Comparison of ENCODE assay signal across 8 cellular contexts in genomic region chr9:128203024-128203841, GRCh38. TPM values are rescaled to one million over a fixed set of nuclear protein-coding genes. Genes with fewer than 3 reads are reported as not detected.
DNase-seq lines count a peak whose midpoint lies in the region; ATAC-seq and TF ChIP-seq lines count a peak whose summit lies in the region.

Gene DNM1 (plus strand): TSS chr9:128203379. CDS start chr9:128203471, 92 bp downstream.

- H3K4me3 ChIP-seq in GM06990 (replicated peaks; ENCODE audit: low read depth, low read length) (peak within 1 kb of the TSS; percentile 56), WI38 (ENCODE audit: low read depth, low read length) (peak within 1 kb of the TSS; percentile 68), cardiac fibroblast (replicated peaks in 1 of 2; ENCODE audit: low read depth in 2 of 2, low read length in 2 of 2) (peak within 1 kb of the TSS; percentile 58 to 73), spleen (peak within 1 kb of the TSS; percentile 45 to 78 (median 59))

- H3K36me3 ChIP-seq in GM06990 (ENCODE audit: control insufficient read depth, insufficient read depth, low read length) (no peaks in the 10 kb centered on the region), spleen (no peaks in the 10 kb centered on the region)

- peak within 1 kb of the TSS in 1 of 8 donors; percentile 14 for H3K27ac ChIP-seq in spleen

- TF ChIP-seq POLR2A in spleen (IDR thresholded peaks at IDR 0.05), result no peak

- H3K27me3 ChIP-seq in GM06990 (replicated peaks; ENCODE audit: control insufficient read depth, insufficient read depth, low read length), result peaks cover 4% of the 10 kb centered on the region
- H3K27me3 ChIP-seq in spleen (replicated peaks in 1 of 7), result peaks cover 0 to 38% (median 24%) of the 10 kb centered on the region in 7 donors

- WGBS in spleen, 5 donors, result 1 to 2% (median 1%) methylated on average over 8 to 91 of the region's 91 CpGs

- peaks cover 6 to 22% (median 18%) of the 10 kb centered on the region in 6 donors for H3K4me1 ChIP-seq in spleen

- DNase-seq in GM06990 (ENCODE audit: extremely low read depth, insufficient read length) (peak; percentile 76), NCI-H1105 treated with DMSO at 0.1 percent for 48 hours (lab: John Stamatoyannopoulos, UW) (peak; percentile 57), cardiac fibroblast (ENCODE audit: low read depth in 2 of 2) (peak; percentile 40 to 63), iris pigment epithelial cell (ENCODE audit: low read depth) (peak; percentile 45), spleen (peak; percentile 93), NCI-H1694 treated with DMSO at 0.1 percent for 48 hours (lab: John Stamatoyannopoulos, UW) (no peak)

- peak; percentile 68 for ATAC-seq in HG02571 (IDR thresholded peaks at IDR 0.05; ENCODE audit: unreplicated experiment)

- intact Hi-C loops in spleen (cut with DNase I; ENCODE audit: low total_unique reads), result no loop called here

- TF ChIP-seq CTCF in GM06990 (IDR thresholded peaks at IDR 0.05; ENCODE audit: insufficient read depth, low read length, poor library complexity, severe bottlenecking), result no peak
- TF ChIP-seq CTCF in WI38 (IDR thresholded peaks at IDR 0.05; ENCODE audit: low read depth, low read length), result peak; percentile 53
- peak; percentile 31 for TF ChIP-seq CTCF in cardiac fibroblast (IDR thresholded peaks at IDR 0.05; ENCODE audit: low read depth, low read length)
- TF ChIP-seq CTCF in spleen (IDR thresholded peaks at IDR 0.05 in 8 of 11, conservative IDR thresholded peaks at IDR 0.05 in 3 of 11), result peak in 10 of 11 experiments; percentile 15 to 100 (median 96)

- H3K9me3 ChIP-seq in spleen, result no peaks in the 10 kb centered on the region

RNA-seq across cellular contexts. Expression of gene DNM1, which starts in this region (rescaled TPM):
- 1 to 10 TPM in 6 of 7 donors, under 1 TPM in 1; 0.42 to 3.6 (median 2.1) TPM for total RNA-seq in spleen
- 1 to 10 TPM; 1.2 to 1.3 (median 1.3) TPM for polyA plus RNA-seq in spleen
